17 cellular contexts compared by ENCODE assay signal in the genomic region with DNA sequence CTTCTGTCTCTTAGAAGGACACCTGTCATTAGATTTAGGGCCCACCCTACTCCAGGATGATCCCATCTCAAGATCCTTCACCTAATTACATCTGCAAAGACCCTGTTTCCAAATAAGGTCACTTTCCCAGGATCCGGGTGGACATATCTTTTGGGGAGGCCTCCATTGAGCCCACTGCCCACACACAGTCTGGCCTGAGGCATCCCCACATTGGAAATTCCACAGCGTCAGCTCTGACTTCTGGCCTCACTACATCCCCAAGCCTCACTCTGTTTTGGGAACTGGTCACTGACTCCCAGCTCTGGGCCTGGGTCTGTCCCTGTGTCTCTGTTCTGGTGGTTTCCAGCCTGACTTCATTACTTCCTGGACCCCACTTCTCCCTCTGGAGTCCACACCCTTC.
A peak's percentile ranks its signal among the peaks of the same experiment; 100 is the strongest.
DNase-seq lines count a peak whose midpoint lies in the region; ATAC-seq and TF ChIP-seq lines count a peak whose summit lies in the region.
"Had no signal": no experiment of that assay in that cellular context is flagged by ENCODE, and none has a peak within 500 bp of the region (broad histone marks: within the 10 kb centered on the region; RNA-seq: fewer than 3 reads in every experiment).

No MANE protein-coding gene starts in this region.

- no peaks in the 10 kb centered on the region for H3K36me3 Mint-ChIP-seq in natural killer cell
- H3K36me3 Mint-ChIP-seq: CD8-positive, alpha-beta T cell had no signal

- no peak overlapping the region for H3K4me3 Mint-ChIP-seq in stimulated activated naive CD8-positive, alpha-beta T cell treated with anti-CD3 and anti-CD28 coated beads, Interleukin-15, amount 100 ng/mL, for 72 hours
- no peak overlapping the region for H3K4me3 Mint-ChIP-seq in natural killer cell
- H3K4me3 Mint-ChIP-seq: B cell; CD8-positive, alpha-beta T cell; HFFc6 had no signal

- DNase-seq in stimulated activated naive CD8-positive, alpha-beta T cell treated with anti-CD3 and anti-CD28 coated beads, Interleukin-15, amount 100 ng/mL, for 72 hours, result no peak
- DNase-seq in stimulated activated naive CD8-positive, alpha-beta T cell treated with anti-CD3 and anti-CD28 coated beads, Interleukin-15, Interleukin-2, amounts not matched to agents 100 U/mL and 50 U/mL, for 24 hours, result no peak
- peak; percentile 65 for DNase-seq in mesenteric fat pad (ENCODE audit: low spot score)
- DNase-seq in sciatic nerve (ENCODE audit: low spot score), result peak; percentile 18
- DNase-seq in activated T-cell treated with anti-CD3 and anti-CD28 coated beads for 4 hours, result no peak
- no peak for DNase-seq in natural killer cell
- no peak for DNase-seq in NCI-H1930 (lab: John Stamatoyannopoulos, UW)
- DNase-seq: Calu3, DND-41, EL, GOT3, H7, HFFc6 had no signal

- H3K27ac Mint-ChIP-seq in stimulated activated naive CD8-positive, alpha-beta T cell treated with anti-CD3 and anti-CD28 coated beads, Interleukin-15, amount 100 ng/mL, for 72 hours, result no peak overlapping the region
- no peak overlapping the region for H3K27ac Mint-ChIP-seq in natural killer cell
- H3K27ac Mint-ChIP-seq: B cell; CD8-positive, alpha-beta T cell; HFFc6 had no signal

- peak; percentile 33 for ATAC-seq in stimulated activated naive CD8-positive, alpha-beta T cell treated with anti-CD3 and anti-CD28 coated beads, Interleukin-15, amount 100 ng/mL, for 72 hours
- ATAC-seq in stimulated activated naive CD8-positive, alpha-beta T cell treated with anti-CD3 and anti-CD28 coated beads, Interleukin-15, Interleukin-2, amounts not matched to agents 100 U/mL and 50 U/mL, for 24 hours, result no peak
- ATAC-seq in sciatic nerve, result no peak
- no peak for ATAC-seq in natural killer cell
- ATAC-seq: CD8-positive, alpha-beta T cell; GM12878; HCT116 had no signal

- H3K9me3 Mint-ChIP-seq in stimulated activated naive CD8-positive, alpha-beta T cell treated with anti-CD3 and anti-CD28 coated beads, Interleukin-15, amount 100 ng/mL, for 72 hours, result no peaks in the 10 kb centered on the region
- H3K9me3 Mint-ChIP-seq in natural killer cell, result no peaks in the 10 kb centered on the region
- H3K9me3 Mint-ChIP-seq: HFFc6 had no signal

- intact Hi-C loops in sciatic nerve (cut with DNase I) (no loop called here), natural killer cell (cut with micrococcal nuclease) (no loop called here)

- no peaks in the 10 kb centered on the region for H3K4me1 Mint-ChIP-seq in stimulated activated naive CD8-positive, alpha-beta T cell treated with anti-CD3 and anti-CD28 coated beads, Interleukin-15, amount 100 ng/mL, for 72 hours
- no peaks in the 10 kb centered on the region for H3K4me1 Mint-ChIP-seq in natural killer cell
- H3K4me1 Mint-ChIP-seq: B cell had no signal

- no peaks in the 10 kb centered on the region for H3K27me3 Mint-ChIP-seq in stimulated activated naive CD8-positive, alpha-beta T cell treated with anti-CD3 and anti-CD28 coated beads, Interleukin-15, amount 100 ng/mL, for 72 hours
- no peaks in the 10 kb centered on the region for H3K27me3 Mint-ChIP-seq in natural killer cell (ENCODE audit: low read depth in 2 of 2)
- H3K27me3 Mint-ChIP-seq: B cell had no signal

- TF ChIP-seq CTCF in natural killer cell (IDR thresholded peaks at IDR 0.05), result no peak

Comparison
In these comparisons a context has a peak if more than half of its experiments do, and no peak if none do; other contexts are left out.
1. DNase-seq: peak in mesenteric fat pad (single experiment) and sciatic nerve (single experiment); none in stimulated activated naive CD8-positive, alpha-beta T cell treated with anti-CD3 and anti-CD28 coated beads, Interleukin-15, amount 100 ng/mL, for 72 hours (0 of 2), stimulated activated naive CD8-positive, alpha-beta T cell treated with anti-CD3 and anti-CD28 coated beads, Interleukin-15, Interleukin-2, amounts not matched to agents 100 U/mL and 50 U/mL, for 24 hours (single experiment), activated T-cell treated with anti-CD3 and anti-CD28 coated beads for 4 hours (single experiment), natural killer cell (single experiment) and NCI-H1930 (0 of 2).